8 cellular contexts compared by ENCODE assay signal in genomic region chr17:2064980-2065785, GRCh38. TPM values are rescaled to one million over a fixed set of nuclear protein-coding genes. Genes with fewer than 3 reads are reported as not detected.
DNase-seq lines count a peak whose midpoint lies in the region; ATAC-seq and TF ChIP-seq lines count a peak whose summit lies in the region.

No MANE protein-coding gene starts in this region.

- H2AFZ ChIP-seq in OCI-LY3 (ENCODE audit: low read depth, low read length): no peak overlapping the region

- H4K20me1 ChIP-seq in OCI-LY3 (ENCODE audit: insufficient read depth, low read length): peaks cover 40% of the 10 kb centered on the region

- WGBS in right lobe of liver (ENCODE audit: insufficient coverage, low coverage, low lambda C conversion rate, missing lambda C conversion rate): 57% methylated on average over 5 of the region's 24 CpGs

- H3K36me3 ChIP-seq in OCI-LY3 (replicated peaks; ENCODE audit: low read depth, low read length): no peaks in the 10 kb centered on the region
- no peaks in the 10 kb centered on the region for H3K36me3 ChIP-seq in right lobe of liver
- H3K36me3 ChIP-seq in thoracic aorta: peaks cover 12% of the 10 kb centered on the region

- no peak overlapping the region for H3K4me2 ChIP-seq in OCI-LY3 (ENCODE audit: low read length)

- intact Hi-C loops in right lobe of liver (cut with DNase I): no loop called here

- H3K27me3 ChIP-seq in OCI-LY3 (ENCODE audit: low read depth, low read length) (peaks cover 13% of the 10 kb centered on the region), right lobe of liver (no peaks in the 10 kb centered on the region), thoracic aorta (replicated peaks; ENCODE audit: insufficient read depth) (no peaks in the 10 kb centered on the region)

- H3K4me3 ChIP-seq in GM12875 (ENCODE audit: low read depth, low read length): no peak overlapping the region
- H3K4me3 ChIP-seq in OCI-LY3 (ENCODE audit: low read length): no peak overlapping the region
- no peak overlapping the region for H3K4me3 ChIP-seq in astrocyte of the cerebellum (ENCODE audit: low read depth, low read length)
- H3K4me3 ChIP-seq in right lobe of liver: no peak overlapping the region
- H3K4me3 ChIP-seq in thoracic aorta: no peak overlapping the region

- TF ChIP-seq POLR2A in right lobe of liver (IDR thresholded peaks at IDR 0.05): no peak

- in situ Hi-C loops in astrocyte of the cerebellum (cut with HindIII; ENCODE audit: low sequenced_read_pairs): loop anchor here (10.0 kb wide), 1 partner anchor 110 kb away; no protein-coding TSS in a partner anchor

- H3K4me1 ChIP-seq in OCI-LY3 (ENCODE audit: low read length): peaks cover 8% of the 10 kb centered on the region
- H3K4me1 ChIP-seq in right lobe of liver: peaks cover 0 to 33% (median 3%) of the 10 kb centered on the region in 4 donors
- peaks cover 0 to 71% of the 10 kb centered on the region in 2 donors for H3K4me1 ChIP-seq in thoracic aorta (ENCODE audit: control insufficient read depth in 1 of 2, low read depth in 2 of 2)

- peak; percentile 12 to 16 (median 13) for ATAC-seq in right lobe of liver
- ATAC-seq in thoracic aorta (ENCODE audit: insufficient number of reproducible peaks, low FRiP score, low read depth): no peak
- no peak for ATAC-seq in GM18517 (IDR thresholded peaks at IDR 0.05; ENCODE audit: unreplicated experiment)
- no peak for ATAC-seq in HG03025 (IDR thresholded peaks at IDR 0.05; ENCODE audit: low FRiP score, unreplicated experiment)

- DNase-seq in astrocyte of the cerebellum (ENCODE audit: low read depth): no peak
- no peak for DNase-seq in right lobe of liver
- no peak for DNase-seq in thoracic aorta (ENCODE audit: low spot score)
- DNase-seq in GM19238 (ENCODE audit: insufficient read length, low spot score): no peak

- H3K79me2 ChIP-seq in OCI-LY3 (ENCODE audit: low read length): no peaks in the 10 kb centered on the region

- H3K9me3 ChIP-seq in OCI-LY3 (ENCODE audit: insufficient read depth, low read length) (no peaks in the 10 kb centered on the region), right lobe of liver (no peaks in the 10 kb centered on the region), thoracic aorta (no peaks in the 10 kb centered on the region)

- H3K27ac ChIP-seq in OCI-LY3 (ENCODE audit: low read length) (no peak overlapping the region), right lobe of liver (peak overlapping the region; percentile 24 to 65 (median 40)), thoracic aorta (peak overlapping the region; percentile 21 to 66)

- TF ChIP-seq CTCF in GM12875 (IDR thresholded peaks at IDR 0.05; ENCODE audit: borderline replicate concordance, insufficient read depth, low read depth, low read length) (peak; percentile 71), OCI-LY3 (IDR thresholded peaks at IDR 0.05; ENCODE audit: low read depth, low read length) (peak; percentile 52), astrocyte of the cerebellum (IDR thresholded peaks at IDR 0.05; ENCODE audit: low read depth, low read length, missing control alignments) (peak; percentile 46), right lobe of liver (IDR thresholded peaks at IDR 0.05) (peak in 3 of 4 donors; percentile 11 to 18 (median 18)), thoracic aorta (IDR thresholded peaks at IDR 0.05) (no peak)

- no peak overlapping the region for H3K9ac ChIP-seq in OCI-LY3 (ENCODE audit: low read length)

RNA-seq across cellular contexts. Expression of gene HIC1, which starts 10.3 kb away (rescaled TPM):
- total RNA-seq in right lobe of liver: 10 to 100 TPM in 2 of 6 experiments, 1 to 10 TPM in 4; 4.7 to 14.8 (median 6.1) TPM
- total RNA-seq in thoracic aorta: 10 to 100 TPM; 38.3 to 53.9 TPM

RNA-seq across cellular contexts. Expression of gene OVCA2, which starts 23.4 kb away (rescaled TPM):
- total RNA-seq in right lobe of liver (10 to 100 TPM; 10.3 to 36.2 (median 14.8) TPM), thoracic aorta (10 to 100 TPM; 44.1 to 46.6 TPM)

RNA-seq across cellular contexts. Expression of gene DPH1, which starts 35.2 kb away (rescaled TPM):
- total RNA-seq in right lobe of liver (10 to 100 TPM; 20.0 to 41.1 (median 25.4) TPM), thoracic aorta (10 to 100 TPM; 46.0 to 61.1 TPM)

RNA-seq across cellular contexts. Expression of gene RTN4RL1, which starts 40.0 kb away (rescaled TPM):
- 1 to 10 TPM in 5 of 6 experiments, under 1 TPM in 1; 0.54 to 2.6 (median 1.4) TPM for total RNA-seq in right lobe of liver
- total RNA-seq in thoracic aorta: 1 to 10 TPM; 5.4 to 8.0 TPM

Comparison
In these comparisons a context has a peak if more than half of its experiments do, and no peak if none do; other contexts are left out.
1. ATAC-seq: peak in right lobe of liver (4 of 4); none in thoracic aorta (single experiment), GM18517 (single experiment) and HG03025 (single experiment).